Comparison of ENCODE assay signal across 2 cellular contexts in the genomic region with DNA sequence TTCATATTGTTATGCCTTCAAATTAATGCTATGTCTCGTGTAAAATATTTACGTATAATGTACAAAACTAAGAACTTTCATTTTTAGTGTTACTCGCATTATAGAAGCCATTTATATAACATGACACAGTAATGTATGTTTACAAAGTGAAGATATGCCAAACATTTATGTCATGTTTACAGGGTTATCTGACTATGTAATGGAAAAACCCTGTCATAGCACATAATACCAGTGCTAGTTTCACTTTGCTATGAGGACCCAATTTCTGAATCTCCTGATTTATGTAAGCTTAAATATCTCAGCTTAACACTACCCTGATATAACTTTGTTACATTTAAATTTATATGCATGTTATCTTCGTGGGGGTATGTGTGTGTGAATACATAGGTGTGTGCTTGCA.
TF ChIP-seq lines count a peak whose summit lies in the region.

No MANE protein-coding gene starts in this region.

TF ChIP-seq in IMR-90, 13 proteins besides CTCF, POLR2A, EP300 and RAD21:
- no peak for TF ChIP-seq RCOR1 (IDR thresholded peaks at IDR 0.05; ENCODE audit: insufficient replicate concordance, low read length)
- TF ChIP-seq CHD1 (IDR thresholded peaks at IDR 0.05; ENCODE audit: low read depth, low read length) = no peak
- TF ChIP-seq MAFK (IDR thresholded peaks at IDR 0.05; ENCODE audit: low read depth, low read length) = no peak
- TF ChIP-seq, protein P1, sequence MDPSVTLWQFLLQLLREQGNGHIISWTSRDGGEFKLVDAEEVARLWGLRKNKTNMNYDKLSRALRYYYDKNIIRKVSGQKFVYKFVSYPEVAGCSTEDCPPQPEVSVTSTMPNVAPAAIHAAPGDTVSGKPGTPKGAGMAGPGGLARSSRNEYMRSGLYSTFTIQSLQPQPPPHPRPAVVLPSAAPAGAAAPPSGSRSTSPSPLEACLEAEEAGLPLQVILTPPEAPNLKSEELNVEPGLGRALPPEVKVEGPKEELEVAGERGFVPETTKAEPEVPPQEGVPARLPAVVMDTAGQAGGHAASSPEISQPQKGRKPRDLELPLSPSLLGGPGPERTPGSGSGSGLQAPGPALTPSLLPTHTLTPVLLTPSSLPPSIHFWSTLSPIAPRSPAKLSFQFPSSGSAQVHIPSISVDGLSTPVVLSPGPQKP (IDR thresholded peaks at IDR 0.05; ENCODE audit: borderline replicate concordance, low read depth, low read length) = no peak
- TF ChIP-seq RFX5 (IDR thresholded peaks at IDR 0.05; ENCODE audit: low read depth, low read length) = no peak
- no peak for TF ChIP-seq CEBPB (IDR thresholded peaks at IDR 0.05; ENCODE audit: low read depth, low read length)
- no peak for TF ChIP-seq FOS (IDR thresholded peaks at IDR 0.05; ENCODE audit: low read depth, low read length)
- TF ChIP-seq, protein P2, sequence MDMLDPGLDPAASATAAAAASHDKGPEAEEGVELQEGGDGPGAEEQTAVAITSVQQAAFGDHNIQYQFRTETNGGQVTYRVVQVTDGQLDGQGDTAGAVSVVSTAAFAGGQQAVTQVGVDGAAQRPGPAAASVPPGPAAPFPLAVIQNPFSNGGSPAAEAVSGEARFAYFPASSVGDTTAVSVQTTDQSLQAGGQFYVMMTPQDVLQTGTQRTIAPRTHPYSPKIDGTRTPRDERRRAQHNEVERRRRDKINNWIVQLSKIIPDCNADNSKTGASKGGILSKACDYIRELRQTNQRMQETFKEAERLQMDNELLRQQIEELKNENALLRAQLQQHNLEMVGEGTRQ (IDR thresholded peaks at IDR 0.05; ENCODE audit: low read depth, low read length) = no peak
- no peak for TF ChIP-seq SMC3 (IDR thresholded peaks at IDR 0.05; ENCODE audit: low read depth, low read length)
- TF ChIP-seq NFE2L2 (IDR thresholded peaks at IDR 0.05; ENCODE audit: low read depth, low read length) = no peak
- TF ChIP-seq MXI1 (IDR thresholded peaks at IDR 0.05; ENCODE audit: borderline replicate concordance, low read depth, low read length) = no peak
- no peak for TF ChIP-seq BHLHE40 (IDR thresholded peaks at IDR 0.05; ENCODE audit: low read depth, low read length)
- no peak for TF ChIP-seq MAZ (IDR thresholded peaks at IDR 0.05; ENCODE audit: borderline replicate concordance, low read depth, low read length)
TF ChIP-seq in IMR-90: peak in this region for 0.

TF ChIP-seq in GM12878, 131 proteins besides CTCF, POLR2A, EP300 and RAD21:
- no peak for TF ChIP-seq ZNF384 (IDR thresholded peaks at IDR 0.05; ENCODE audit: borderline replicate concordance, low read depth, low read length)
- peak; percentile 59 for TF ChIP-seq ATF7 (IDR thresholded peaks at IDR 0.05; ENCODE audit: low read depth)
TF ChIP-seq in GM12878: peak in this region for 1.
